Comparison of ENCODE assay signal across 26 cellular contexts in the genomic region with DNA sequence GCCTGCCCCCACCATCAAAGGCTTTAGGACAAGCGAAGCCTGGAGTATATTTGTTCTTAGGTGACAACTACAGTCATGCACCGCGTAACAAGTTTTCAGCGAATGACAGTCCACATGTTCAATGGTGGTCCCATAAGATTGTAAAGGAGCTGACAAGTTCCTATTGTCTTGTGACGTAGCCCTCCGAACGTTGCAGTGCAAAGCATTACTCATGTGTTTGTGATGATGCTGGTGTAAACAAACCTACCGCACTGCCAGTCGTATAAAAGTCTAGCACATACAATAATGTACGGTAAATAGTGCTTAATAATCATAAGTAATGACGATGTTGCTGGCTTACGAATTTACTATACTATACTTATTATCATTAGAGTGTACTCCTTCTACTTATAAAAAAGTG. TPM values are rescaled to one million over a fixed set of nuclear protein-coding genes. Genes with fewer than 3 reads are reported as not detected.
DNase-seq lines count a peak whose midpoint lies in the region; ATAC-seq and TF ChIP-seq lines count a peak whose summit lies in the region.
"Had no signal": no experiment of that assay in that cellular context is flagged by ENCODE, and none has a peak within 500 bp of the region (broad histone marks: within the 10 kb centered on the region; RNA-seq: fewer than 3 reads in every experiment).

No MANE protein-coding gene starts in this region.

- H3K4me2 ChIP-seq in IMR-90 (ENCODE audit: low read depth, low read length) = no peak overlapping the region
- no peak overlapping the region for H3K4me2 ChIP-seq in mesenchymal stem cell (ENCODE audit: low read length, poor library complexity, severe bottlenecking)
- no peak overlapping the region for H3K4me2 ChIP-seq in trophoblast cell (ENCODE audit: low read length)
- H3K4me2 ChIP-seq: BLaER1 had no signal

- H3K27ac ChIP-seq in IMR-90 (ENCODE audit: insufficient read depth, low read length) = no peak overlapping the region
- H3K27ac ChIP-seq in Panc1 (ENCODE audit: low read length) = peak overlapping the region; percentile 45; the same call in 1 of the 2 replicates
- H3K27ac ChIP-seq in mesenchymal stem cell (ENCODE audit: low read length, poor library complexity, severe bottlenecking) = no peak overlapping the region
- no peak overlapping the region for H3K27ac ChIP-seq in trophoblast cell (ENCODE audit: low read depth, low read length)
- H3K27ac ChIP-seq: BLaER1 had no signal

- H2BK15ac ChIP-seq in IMR-90 (ENCODE audit: low read depth, low read length) (0 out of 3 replicates have a peak overlapping the region, but pooled peaks have one; percentile 60), mesenchymal stem cell (ENCODE audit: low read depth, poor library complexity, severe bottlenecking) (no peak overlapping the region)

- no peak overlapping the region for H2AK5ac ChIP-seq in IMR-90 (ENCODE audit: low read depth, low read length)
- no peak overlapping the region for H2AK5ac ChIP-seq in mesenchymal stem cell (ENCODE audit: low read length, severe bottlenecking)
- H2AK5ac ChIP-seq in trophoblast cell (ENCODE audit: low read length) = no peak overlapping the region

- no peak overlapping the region for H3K27ac Mint-ChIP-seq in effector memory CD8-positive, alpha-beta T cell
- H3K27ac Mint-ChIP-seq: CD14-positive monocyte; CD8-positive, alpha-beta memory T cell had no signal

- H2BK20ac ChIP-seq in IMR-90 (ENCODE audit: low read depth, low read length) = no peak overlapping the region

- H3K14ac ChIP-seq in IMR-90 (replicated peaks; ENCODE audit: low read depth, low read length) (no peak overlapping the region), mesenchymal stem cell (ENCODE audit: low read length in 2 of 2) (no peak overlapping the region), trophoblast cell (ENCODE audit: low read length) (no peak overlapping the region)

- H3K4me3 Mint-ChIP-seq in effector memory CD8-positive, alpha-beta T cell = no peak overlapping the region
- H3K4me3 Mint-ChIP-seq: CD14-positive monocyte; CD4-positive, alpha-beta memory T cell; CD4-positive, CD25-positive, alpha-beta regulatory T cell; CD8-positive, alpha-beta memory T cell had no signal

- no peaks in the 10 kb centered on the region for H3K9me1 ChIP-seq in IMR-90 (ENCODE audit: insufficient read depth, low read length)

- H3K56ac ChIP-seq in IMR-90 (ENCODE audit: extremely low read depth, insufficient read depth, low read length) = no peak overlapping the region

- H4K8ac ChIP-seq in IMR-90 (ENCODE audit: low read depth in 2 of 2, low read length in 2 of 2) = no peak overlapping the region
- no peak overlapping the region for H4K8ac ChIP-seq in mesenchymal stem cell (ENCODE audit: low read length)
- H4K8ac ChIP-seq in trophoblast cell (ENCODE audit: low read depth, low read length) = no peak overlapping the region

- H3K9me3 ChIP-seq in IMR-90 (ENCODE audit: control insufficient read depth, insufficient read depth, low read length) = no peaks in the 10 kb centered on the region
- H3K9me3 ChIP-seq in Panc1 (ENCODE audit: control insufficient read depth, insufficient read depth, low read depth, low read length) = no peaks in the 10 kb centered on the region
- H3K9me3 ChIP-seq in mesenchymal stem cell (ENCODE audit: control insufficient read depth, low read length) = no peaks in the 10 kb centered on the region
- H3K9me3 ChIP-seq in trophoblast cell (ENCODE audit: insufficient read depth, low read depth, low read length) = no peaks in the 10 kb centered on the region
- H3K9me3 ChIP-seq: BE2C, BLaER1 had no signal

- peak overlapping the region; percentile 11; the same call in 1 of the 2 replicates for H2BK120ac ChIP-seq in IMR-90 (ENCODE audit: low read depth, low read length)
- no peak overlapping the region for H2BK120ac ChIP-seq in mesenchymal stem cell (ENCODE audit: low read depth, low read length)
- H2BK120ac ChIP-seq in trophoblast cell (ENCODE audit: insufficient read depth, low read length, poor library complexity) = no peak overlapping the region

- no peak for TF ChIP-seq POLR2A in IMR-90 (IDR thresholded peaks at IDR 0.05; ENCODE audit: low read depth, low read length)

- CTCF ChIA-PET in IMR-90 (lab: Yijun Ruan, JAX) = no interaction called here
- CTCF ChIA-PET in Panc1 (lab: Charles Lee) = no interaction called here

- TF ChIP-seq RAD21 in IMR-90 (IDR thresholded peaks at IDR 0.05; ENCODE audit: low read length) = no peak

- no peak overlapping the region for H2BK12ac ChIP-seq in mesenchymal stem cell (ENCODE audit: low read length in 2 of 2)
- H2BK12ac ChIP-seq in trophoblast cell (ENCODE audit: low read length) = no peak overlapping the region

- no peak overlapping the region; the same call in 1 of the 2 replicates for H4K91ac ChIP-seq in IMR-90 (ENCODE audit: insufficient read depth, low read depth, low read length)
- no peak overlapping the region for H4K91ac ChIP-seq in mesenchymal stem cell (ENCODE audit: low read length)
- H4K91ac ChIP-seq in trophoblast cell (ENCODE audit: low read depth, low read length) = no peak overlapping the region

- H3K36me3 ChIP-seq in IMR-90 (ENCODE audit: control insufficient read depth, insufficient read depth, low read length) (no peaks in the 10 kb centered on the region), Panc1 (ENCODE audit: control insufficient read depth, insufficient read depth, low read length) (no peaks in the 10 kb centered on the region), mesenchymal stem cell (ENCODE audit: control insufficient read depth in 1 of 2, insufficient read depth in 2 of 2, low read depth in 1 of 2, low read length in 2 of 2) (no peaks in the 10 kb centered on the region), trophoblast cell (ENCODE audit: control insufficient read depth in 1 of 2, insufficient read depth in 2 of 2, low read length in 2 of 2) (no peaks in the 10 kb centered on the region)
- H3K36me3 ChIP-seq: BE2C, BLaER1 had no signal

- no peak overlapping the region for H3K4me3 ChIP-seq in IMR-90 (ENCODE audit: insufficient read depth, low read depth, low read length)
- H3K4me3 ChIP-seq in Panc1 (ENCODE audit: low read depth in 2 of 2, low read length in 2 of 2) = no peak overlapping the region
- H3K4me3 ChIP-seq in mesenchymal stem cell (ENCODE audit: insufficient read depth in 1 of 2, low read depth in 1 of 2, low read length in 2 of 2) = no peak overlapping the region
- no peak overlapping the region for H3K4me3 ChIP-seq in trophoblast cell (ENCODE audit: low read depth, low read length)
- H3K4me3 ChIP-seq: BLaER1, GM12878 had no signal

- TF ChIP-seq CTCF in IMR-90 (conservative IDR thresholded peaks at IDR 0.05; ENCODE audit: low read depth, low read length) (no peak), Panc1 (IDR thresholded peaks at IDR 0.05) (no peak)

- H4K20me1 ChIP-seq in IMR-90 (ENCODE audit: insufficient read depth, low read length) = no peaks in the 10 kb centered on the region
- H4K20me1 ChIP-seq: BLaER1 had no signal

- H2AFZ ChIP-seq in IMR-90 (replicated peaks; ENCODE audit: low read length, poor library complexity) (no peak overlapping the region), mesenchymal stem cell (ENCODE audit: low read depth, low read length) (no peak overlapping the region), trophoblast cell (ENCODE audit: insufficient read depth, low read length, poor library complexity) (no peak overlapping the region)

- BruUV-seq in IMR-90 (replicated peaks; lab: Mats Ljungman, UMichigan) (no TSS peak), Panc1 (replicated peaks; lab: Mats Ljungman, UMichigan) (no TSS peak)

- H3K27me3 ChIP-seq in IMR-90 (ENCODE audit: control insufficient read depth, insufficient read depth, low read length) = no peaks in the 10 kb centered on the region
- H3K27me3 ChIP-seq in Panc1 (ENCODE audit: control insufficient read depth, insufficient read depth, low read length) = no peaks in the 10 kb centered on the region
- H3K27me3 ChIP-seq in mesenchymal stem cell (ENCODE audit: control insufficient read depth in 1 of 2, insufficient read depth in 1 of 2, low read length in 2 of 2) = no peaks in the 10 kb centered on the region
- H3K27me3 ChIP-seq in trophoblast cell (ENCODE audit: insufficient read depth, low read length) = no peaks in the 10 kb centered on the region
- H3K27me3 ChIP-seq: BE2C, BLaER1 had no signal

- H3K79me1 ChIP-seq in IMR-90 (ENCODE audit: low read depth in 1 of 2, low read length in 2 of 2) (no peaks in the 10 kb centered on the region), mesenchymal stem cell (replicated peaks; ENCODE audit: low read length, poor library complexity, severe bottlenecking) (no peaks in the 10 kb centered on the region), trophoblast cell (ENCODE audit: low read length) (no peaks in the 10 kb centered on the region)

- no peak for ATAC-seq in IMR-90 (ENCODE audit: low read depth)
- ATAC-seq in Panc1 = no peak
- no peak for ATAC-seq in effector memory CD8-positive, alpha-beta T cell (replicated peaks)
- no peak for ATAC-seq in GM19452 (IDR thresholded peaks at IDR 0.05; ENCODE audit: unreplicated experiment)
- ATAC-seq: GM12878 had no signal

- no peaks in the 10 kb centered on the region for H3K9me3 Mint-ChIP-seq in effector memory CD8-positive, alpha-beta T cell
- H3K9me3 Mint-ChIP-seq: CD4-positive, CD25-positive, alpha-beta regulatory T cell; CD8-positive, alpha-beta memory T cell had no signal

- no peaks in the 10 kb centered on the region for H3K79me2 ChIP-seq in trophoblast cell (ENCODE audit: control insufficient read depth, insufficient read depth, low read length, poor library complexity)

- H3K27me3 Mint-ChIP-seq in effector memory CD8-positive, alpha-beta T cell = peaks cover 8 to 9% of the 10 kb centered on the region in 2 donors

- no peak overlapping the region for H3K18ac ChIP-seq in IMR-90 (ENCODE audit: low read depth, low read length)
- no peak overlapping the region for H3K18ac ChIP-seq in mesenchymal stem cell (ENCODE audit: low read depth in 1 of 2, low read length in 2 of 2)
- no peak overlapping the region for H3K18ac ChIP-seq in trophoblast cell (ENCODE audit: low read length)

- H3K36me3 Mint-ChIP-seq in effector memory CD8-positive, alpha-beta T cell (ENCODE audit: insufficient read depth) = no peaks in the 10 kb centered on the region
- H3K36me3 Mint-ChIP-seq: CD14-positive monocyte; CD4-positive, alpha-beta memory T cell; CD4-positive, CD25-positive, alpha-beta regulatory T cell; CD8-positive, alpha-beta memory T cell had no signal

- intact Hi-C loops in IMR-90 (cut with micrococcal nuclease) (no loop called here), Panc1 (cut with micrococcal nuclease; ENCODE audit: unreplicated experiment) (no loop called here)

- no peak overlapping the region for H4K5ac ChIP-seq in IMR-90 (ENCODE audit: low read depth, low read length)

- H3K4me1 ChIP-seq in IMR-90 (ENCODE audit: control insufficient read depth, insufficient read depth, low read length) (peaks cover 15% of the 10 kb centered on the region), Panc1 (ENCODE audit: control insufficient read depth, insufficient read depth, low read length) (peaks cover 23% of the 10 kb centered on the region; the same call in 1 of the 2 replicates), mesenchymal stem cell (ENCODE audit: control insufficient read depth, insufficient read depth, low read depth, low read length) (no peaks in the 10 kb centered on the region), trophoblast cell (ENCODE audit: control insufficient read depth in 1 of 2, insufficient read depth in 2 of 2, low read length in 2 of 2) (no peaks in the 10 kb centered on the region)
- H3K4me1 ChIP-seq: BE2C had no signal

- H4K12ac ChIP-seq in trophoblast cell (ENCODE audit: low read depth, low read length) = no peak overlapping the region

- no peak for DNase-seq in IMR-90
- no peak for DNase-seq in Panc1 (ENCODE audit: low read depth, low spot score)
- DNase-seq in mesenchymal stem cell = peak; percentile 79
- DNase-seq in trophoblast cell = peak; percentile 35 to 56
- DNase-seq in effector memory CD8-positive, alpha-beta T cell = no peak
- DNase-seq in NCI-H1694 (lab: John Stamatoyannopoulos, UW) = no peak
- DNase-seq: 8988T; ACHN; BE2C; C1 segment of cervical spinal cord; CD4-positive, alpha-beta memory T cell; CD4-positive, CD25-positive, alpha-beta regulatory T cell; CD8-positive, alpha-beta memory T cell; COR-L47; DMS 273 treated with DMSO at 0.1 percent for 48 hours; DMS153; DMS53; DMS79; DND-41; EL; GDM1 had no signal

- H3K4ac ChIP-seq in IMR-90 (ENCODE audit: low read depth, low read length) = no peak overlapping the region
- H3K4ac ChIP-seq in mesenchymal stem cell (ENCODE audit: low read depth in 1 of 2, low read length in 2 of 2) = no peak overlapping the region
- no peak overlapping the region for H3K4ac ChIP-seq in trophoblast cell (ENCODE audit: low read depth, low read length)

- in situ Hi-C loops in IMR-90 (cut with MboI; ENCODE audit: low sequenced_read_pairs) (no loop called here), Panc1 (cut with HindIII; ENCODE audit: low pct_unique_long_range_greater_than_20kb, low sequenced_read_pairs) (no loop called here)

- H3K9ac ChIP-seq in IMR-90 (ENCODE audit: low read depth, low read length) (no peak overlapping the region), mesenchymal stem cell (ENCODE audit: low read length) (no peak overlapping the region), trophoblast cell (ENCODE audit: low read length) (no peak overlapping the region)
- H3K9ac ChIP-seq: BLaER1 had no signal

- dilution Hi-C loops in IMR-90 (cut with HindIII; ENCODE audit: low sequenced_read_pairs, unreplicated experiment) = no loop called here

- H2BK5ac ChIP-seq in IMR-90 (ENCODE audit: low read depth, low read length, poor library complexity, severe bottlenecking) (no peak overlapping the region), mesenchymal stem cell (ENCODE audit: low read depth, low read length, poor library complexity, severe bottlenecking) (no peak overlapping the region), trophoblast cell (ENCODE audit: low read depth, low read length, poor library complexity) (no peak overlapping the region)

- no peak overlapping the region for H2AK9ac ChIP-seq in IMR-90 (replicated peaks; ENCODE audit: low read depth, low read length, poor library complexity)

- no peaks in the 10 kb centered on the region for H3K4me1 Mint-ChIP-seq in effector memory CD8-positive, alpha-beta T cell (ENCODE audit: low read depth in 2 of 2)
- H3K4me1 Mint-ChIP-seq: CD14-positive monocyte; CD4-positive, alpha-beta memory T cell; CD8-positive, alpha-beta memory T cell had no signal

- WGBS in IMR-90 (ENCODE audit: extremely low coverage in 2 of 2, insufficient read length in 1 of 2), 2 experiments = 100% methylated on average over 3 of the region's 12 CpGs; no CpG with 5 or more reads in 1 of the 2 experiments
- 82% methylated on average over 7 of the region's 12 CpGs for WGBS in mesenchymal stem cell
- WGBS in trophoblast cell (ENCODE audit: extremely low coverage, insufficient coverage, insufficient read length) = no CpG with 5 or more reads among the region's 12 CpGs

- POLR2A ChIA-PET in IMR-90 (lab: Charles Lee; ENCODE audit: unreplicated experiment) = no interaction called here
- POLR2A ChIA-PET in Panc1 (lab: Charles Lee) = no interaction called here

- H3K23ac ChIP-seq in IMR-90 (ENCODE audit: low read depth, low read length) (no peak overlapping the region), mesenchymal stem cell (ENCODE audit: low read length in 2 of 2) (no peak overlapping the region), trophoblast cell (ENCODE audit: low read length) (no peak overlapping the region)

RNA-seq across cellular contexts. Expression of a gene that starts 41.3 kb away (rescaled TPM):
- 3.0 and 3.1 TPM in 2 replicates for total RNA-seq in IMR-90 (2012; rRNA removed)
- 4.7 and 5.0 TPM in 2 replicates for polyA plus RNA-seq in IMR-90 (2012; rRNA removed)
- 3.3 and 6.1 TPM in 2 replicates for polyA plus RNA-seq in IMR-90 (2012; cell fraction: cytosol; rRNA removed)
- polyA plus RNA-seq in IMR-90 (2012; cell fraction: nucleus; rRNA removed; ENCODE audit: low replicate concordance) = 9.5 and 11.7 TPM in 2 replicates
- total RNA-seq in Panc1 (2021; ENCODE audit: unreplicated experiment) = 39.9 TPM
- 44.4 TPM for polyA plus RNA-seq in Panc1 (2012; ENCODE audit: insufficient read length)
- polyA plus RNA-seq in mesenchymal stem cell (2013, experiment 1 of 2) = 0.50 TPM
- polyA plus RNA-seq in mesenchymal stem cell (2013, experiment 2 of 2) = 0.45 TPM
- polyA plus RNA-seq in trophoblast cell (2013) = 0.15 and 0.18 TPM in 2 replicates
- total RNA-seq: CD4-positive, alpha-beta memory T cell; CD4-positive, CD25-positive, alpha-beta regulatory T cell; CD8-positive, alpha-beta memory T cell; G401; GM12878 had no signal
- polyA plus RNA-seq: CD14-positive monocyte; CD4-positive, alpha-beta memory T cell; CD4-positive, CD25-positive, alpha-beta regulatory T cell; CD8-positive, alpha-beta memory T cell; GM12878 had no signal

Comparison
In these comparisons a context has a peak if more than half of its experiments do, and no peak if none do; other contexts are left out.
1. DNase-seq: peak in mesenchymal stem cell (single experiment) and trophoblast cell (2 of 2); none in IMR-90 (single experiment), Panc1 (single experiment), effector memory CD8-positive, alpha-beta T cell (0 of 3) and NCI-H1694 (single experiment).
2. RNA of a gene that starts 41.3 kb away (total RNA-seq): 39.9 TPM in Panc1 (single experiment); 3.0 to 3.1 TPM in IMR-90; every median in the first group is over 10 times any median in the second.